18 cellular contexts compared by ENCODE assay signal in the genomic region with DNA sequence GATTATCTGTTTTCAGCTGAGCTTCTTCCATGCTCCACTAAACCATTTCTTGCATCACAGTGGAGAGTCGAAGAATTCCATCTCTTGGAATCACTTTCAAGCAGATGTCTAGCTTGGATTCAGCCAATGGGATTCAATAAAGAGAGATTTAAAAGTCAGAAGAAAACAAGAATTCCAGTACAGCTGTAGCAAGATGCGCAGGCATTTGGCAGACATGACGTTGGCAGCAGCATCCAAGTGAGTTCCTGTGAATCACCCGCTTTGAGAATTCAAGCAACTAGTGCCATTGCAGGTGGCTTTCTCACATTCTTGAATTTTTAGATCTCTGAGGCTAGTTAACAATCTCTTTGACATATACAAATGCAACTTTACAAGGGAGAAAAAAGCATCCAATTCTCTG.
"Had no signal": no experiment of that assay in that cellular context is flagged by ENCODE, and none has a peak within 500 bp of the region (broad histone marks: within the 10 kb centered on the region; RNA-seq: fewer than 3 reads in every experiment).

No MANE protein-coding gene starts in this region.

- H3K27me3 Mint-ChIP-seq: naive thymus-derived CD4-positive, alpha-beta T cell had no signal

- H3K9me3 Mint-ChIP-seq: nephron progenitor cell had no signal

- H3K27ac ChIP-seq: colonic mucosa, esophagus squamous epithelium, heart left ventricle, right atrium auricular region, tibial artery, upper lobe of left lung, uterus had no signal

- H3K36me3 ChIP-seq: colonic mucosa, esophagus squamous epithelium, heart left ventricle, right atrium auricular region, tibial artery, upper lobe of left lung, uterus had no signal

- H3K4me3 Mint-ChIP-seq: naive thymus-derived CD4-positive, alpha-beta T cell; nephron progenitor cell had no signal

- ATAC-seq: heart left ventricle; naive thymus-derived CD4-positive, alpha-beta T cell had no signal

- H3K4me1 Mint-ChIP-seq: naive thymus-derived CD4-positive, alpha-beta T cell; nephron progenitor cell had no signal

- H3K36me3 Mint-ChIP-seq: naive thymus-derived CD4-positive, alpha-beta T cell had no signal

- DNase-seq: colonic mucosa; dermis blood vessel endothelial cell; esophagus squamous epithelium; foreskin melanocyte; heart left ventricle; hippocampal formation; kidney glomerular epithelial cell; mammary epithelial cell; naive thymus-derived CD4-positive, alpha-beta T cell; nephron progenitor cell; small intestine; stimulated activated CD4-positive, alpha-beta T cell treated with anti-CD3 and anti-CD28 coated beads, Interleukin-12 subunit alpha, Interleukin-12 subunit beta, amount 100 ng/mL, for 4 hours; stimulated activated naive CD4-positive, alpha-beta T cell treated with Interleukin-2 at 50 U/mL for 16 hours; tibial artery; upper lobe of left lung; uterus had no signal

- H3K27me3 ChIP-seq: colonic mucosa, esophagus squamous epithelium, heart left ventricle, right atrium auricular region, tibial artery, upper lobe of left lung, uterus had no signal

- H3K9me3 ChIP-seq: colonic mucosa, right atrium auricular region, tibial artery, upper lobe of left lung, uterus had no signal

- FAIRE-seq: islet of Langerhans, small intestine had no signal

- H3K27ac Mint-ChIP-seq: naive thymus-derived CD4-positive, alpha-beta T cell; nephron progenitor cell had no signal

- H3K4me1 ChIP-seq: colonic mucosa, esophagus squamous epithelium, heart left ventricle, right atrium auricular region, tibial artery, upper lobe of left lung, uterus had no signal

- H3K4me3 ChIP-seq: colonic mucosa, esophagus squamous epithelium, heart left ventricle, right atrium auricular region, tibial artery, upper lobe of left lung, uterus had no signal
